In genomic region chr9:34646211-34647083, GRCh38 we compare ENCODE assay signal across 1 cellular context.
TF ChIP-seq lines count a peak whose summit lies in the region.

Gene GALT (plus strand): TSS chr9:34646675. CDS start chr9:34646705, 30 bp downstream.

TF ChIP-seq in GM12878, 131 proteins besides CTCF, POLR2A, EP300 and RAD21 (continued from another document):
- no peak for TF ChIP-seq E4F1 (IDR thresholded peaks at IDR 0.05; ENCODE audit: borderline replicate concordance, partially characterized antibody)
- TF ChIP-seq PBX3 (IDR thresholded peaks at IDR 0.05; ENCODE audit: insufficient replicate concordance, low read depth, low read length) = peak; percentile 74
- no peak for TF ChIP-seq CBFB (IDR thresholded peaks at IDR 0.05; ENCODE audit: low read depth)
